15 cellular contexts compared by ENCODE assay signal in genomic region chr6:70738028-70738427, GRCh38.
"Had no signal": no experiment of that assay in that cellular context is flagged by ENCODE, and none has a peak within 500 bp of the region (broad histone marks: within the 10 kb centered on the region; RNA-seq: fewer than 3 reads in every experiment).

No MANE protein-coding gene starts in this region.

- H3K27ac Mint-ChIP-seq: brain; endodermal cell; naive thymus-derived CD4-positive, alpha-beta T cell; stimulated activated memory B cell treated with anti-CD40 and anti-IgM and Interleukin-4, amounts not matched to agents 10 μg/mL and 1 μg/mL and 100 μg/mL, for 72 hours had no signal

- H3K27me3 Mint-ChIP-seq: brain; naive thymus-derived CD4-positive, alpha-beta T cell; stimulated activated memory B cell treated with anti-CD40 and anti-IgM and Interleukin-4, amounts not matched to agents 10 μg/mL and 1 μg/mL and 100 μg/mL, for 72 hours had no signal

- DNase-seq: activated CD8-positive, alpha-beta memory T cell treated with anti-CD3 and anti-CD28 coated beads for 24 hours; activated effector memory CD4-positive, alpha-beta T cell treated with anti-CD3 and anti-CD28 coated beads, Interleukin-2, amount 50 U/mL, for 16 hours; endodermal cell; erythroblast; foreskin keratinocyte; immature natural killer cell; naive thymus-derived CD4-positive, alpha-beta T cell; psoas muscle; right lobe of liver; substantia nigra; T-helper 9 cell; trophoblast cell had no signal

- H3K9me3 Mint-ChIP-seq: immature natural killer cell had no signal

- H3K4me1 Mint-ChIP-seq: brain; endodermal cell; stimulated activated memory B cell treated with anti-CD40 and anti-IgM and Interleukin-4, amounts not matched to agents 10 μg/mL and 1 μg/mL and 100 μg/mL, for 72 hours had no signal

- H3K4me3 ChIP-seq: psoas muscle, right lobe of liver, SJSA1 had no signal

- H3K4me3 Mint-ChIP-seq: brain; endodermal cell; immature natural killer cell; naive thymus-derived CD4-positive, alpha-beta T cell; stimulated activated memory B cell treated with anti-CD40 and anti-IgM and Interleukin-4, amounts not matched to agents 10 μg/mL and 1 μg/mL and 100 μg/mL, for 72 hours had no signal

- ATAC-seq: foreskin keratinocyte; naive thymus-derived CD4-positive, alpha-beta T cell; psoas muscle; right lobe of liver; stimulated activated memory B cell treated with anti-CD40 and anti-IgM and Interleukin-4, amounts not matched to agents 10 μg/mL and 1 μg/mL and 100 μg/mL, for 72 hours had no signal
